Comparison of ENCODE assay signal across 2 cellular contexts in genomic region chr5:159913481-159913880, GRCh38.
TF ChIP-seq lines count a peak whose summit lies in the region.

No MANE protein-coding gene starts in this region.

TF ChIP-seq in SK-N-SH, 30 proteins besides CTCF, POLR2A, EP300 and RAD21 (continued from another document):
- no peak for TF ChIP-seq REST (IDR thresholded peaks at IDR 0.05; ENCODE audit: low read depth, low read length)
- no peak for TF ChIP-seq SMC3 (IDR thresholded peaks at IDR 0.05; ENCODE audit: low read depth, low read length)
TF ChIP-seq in SK-N-SH: peak in this region for 1.

TF ChIP-seq in SK-N-SH treated with all-trans-retinoic acid at 6 μM for 48 hours, 23 proteins besides CTCF, POLR2A, EP300 and RAD21 (continued from another document):
- TF ChIP-seq TSHZ2 (CRISPR knock-in tag; IDR thresholded peaks at IDR 0.05) (no peak), ZNF70 (CRISPR knock-in tag; IDR thresholded peaks at IDR 0.05) (no peak), ZNF8 (CRISPR knock-in tag; IDR thresholded peaks at IDR 0.05) (no peak), ARNTL (CRISPR knock-in tag; IDR thresholded peaks at IDR 0.05; ENCODE audit: borderline replicate concordance, low read depth) (no peak), TCF4 (CRISPR knock-in tag; IDR thresholded peaks at IDR 0.05; ENCODE audit: borderline replicate concordance) (no peak), PPARA (CRISPR knock-in tag; IDR thresholded peaks at IDR 0.05; ENCODE audit: borderline replicate concordance) (no peak)
